33 cellular contexts compared by ENCODE assay signal in genomic region chr22:24341657-24342056, GRCh38.
"Had no signal": no experiment of that assay in that cellular context is flagged by ENCODE, and none has a peak within 500 bp of the region (broad histone marks: within the 10 kb centered on the region; RNA-seq: fewer than 3 reads in every experiment).

No MANE protein-coding gene starts in this region.

- H3K36me3 Mint-ChIP-seq: activated naive CD4-positive, alpha-beta T cell treated with anti-CD3 and anti-CD28 coated beads, Interleukin-2, amount 50 U/mL, for 72 hours had no signal

- H3K9me3 ChIP-seq: adrenal gland, body of pancreas, breast epithelium, Peyer's patch had no signal

- H3K9ac ChIP-seq: KMS-11 had no signal

- H3K27ac ChIP-seq: adrenal gland, body of pancreas, breast epithelium, KMS-11, Peyer's patch had no signal

- H3K4me2 ChIP-seq: KMS-11 had no signal

- H3K27me3 Mint-ChIP-seq: activated B cell treated with CpG ODN at 0.5 μM for 24 hours; activated CD4-positive, alpha-beta memory T cell treated with anti-CD3 and anti-CD28 coated beads for 36 hours had no signal

- H3K9me3 Mint-ChIP-seq: activated B cell treated with CpG ODN at 0.5 μM for 24 hours; activated CD4-positive, alpha-beta memory T cell treated with anti-CD3 and anti-CD28 coated beads for 36 hours; activated naive CD4-positive, alpha-beta T cell treated with anti-CD3 and anti-CD28 coated beads, Interleukin-2, amount 50 U/mL, for 72 hours; T-helper 2 cell treated with Interferon-gamma antibody and Interleukin-4, amounts not matched to agents 5 μg/mL and 100 μg/mL, for 36 hours had no signal

- H3K4me1 ChIP-seq: body of pancreas, breast epithelium had no signal

- H3K27me3 ChIP-seq: adrenal gland, body of pancreas, breast epithelium, Peyer's patch had no signal

- FAIRE-seq: astrocyte had no signal

- H3K4me3 Mint-ChIP-seq: activated B cell treated with CpG ODN at 0.5 μM for 24 hours; activated CD4-positive, alpha-beta memory T cell treated with anti-CD3 and anti-CD28 coated beads for 36 hours; T-helper 2 cell treated with Interferon-gamma antibody and Interleukin-4, amounts not matched to agents 5 μg/mL and 100 μg/mL, for 36 hours had no signal

- H3K4me1 Mint-ChIP-seq: activated B cell treated with CpG ODN at 0.5 μM for 24 hours had no signal

- H3K4me3 ChIP-seq: adrenal gland, body of pancreas, breast epithelium, Peyer's patch had no signal

- DNase-seq: activated B cell treated with CpG ODN at 0.5 μM for 24 hours; activated CD4-positive, alpha-beta memory T cell treated with anti-CD3 and anti-CD28 coated beads for 36 hours; activated CD4-positive, alpha-beta T cell treated with anti-CD3 and anti-CD28 coated beads for 4 hours; activated CD4-positive, alpha-beta T cell treated with anti-CD3 and anti-CD28 coated beads, Interleukin-2, amount 50 U/mL, for 1 hour; activated CD4-positive, CD25-positive, alpha-beta regulatory T cell treated with anti-CD3 and anti-CD28 coated beads, Interleukin-2, amount 50 U/mL, for 72 hours; activated CD8-positive, alpha-beta memory T cell treated with anti-CD3 and anti-CD28 coated beads, Interleukin-2, amount 50 U/mL, for 4 hours; activated gamma-delta T cell; activated naive CD4-positive, alpha-beta T cell treated with Interleukin-2 at 50 U/mL for 16 hours; activated T-cell treated with anti-CD3 and anti-CD28 coated beads for 4 hours; activated T-cell treated with anti-CD3 and anti-CD28 coated beads, Interleukin-2, amount 50 U/mL, for 48 hours; body of pancreas; cerebellar nuclear complex; NCI-H1092 treated with DMSO at 0.1 percent for 48 hours; NCI-H1417; NCI-H146; NCI-H187; NCI-H2029 treated with DMSO at 0.1 percent for 48 hours; NCI-H2107; NCI-H2171; NCI-H510A; NCI-H526; NCI-H748 treated with DMSO at 0.1 percent for 48 hours; NK-92 treated with Interleukin-12 subunit alpha and Interleukin-12 subunit beta, amount 100 ng/mL, for 24 hours; PC-3; Peyer's patch; RPMI8226; SIG-M5 had no signal

- H3K27ac Mint-ChIP-seq: activated B cell treated with CpG ODN at 0.5 μM for 24 hours; activated CD4-positive, alpha-beta memory T cell treated with anti-CD3 and anti-CD28 coated beads for 36 hours; T-helper 2 cell treated with Interferon-gamma antibody and Interleukin-4, amounts not matched to agents 5 μg/mL and 100 μg/mL, for 36 hours had no signal
